Comparison of ENCODE assay signal across 1 cellular context in the genomic region with DNA sequence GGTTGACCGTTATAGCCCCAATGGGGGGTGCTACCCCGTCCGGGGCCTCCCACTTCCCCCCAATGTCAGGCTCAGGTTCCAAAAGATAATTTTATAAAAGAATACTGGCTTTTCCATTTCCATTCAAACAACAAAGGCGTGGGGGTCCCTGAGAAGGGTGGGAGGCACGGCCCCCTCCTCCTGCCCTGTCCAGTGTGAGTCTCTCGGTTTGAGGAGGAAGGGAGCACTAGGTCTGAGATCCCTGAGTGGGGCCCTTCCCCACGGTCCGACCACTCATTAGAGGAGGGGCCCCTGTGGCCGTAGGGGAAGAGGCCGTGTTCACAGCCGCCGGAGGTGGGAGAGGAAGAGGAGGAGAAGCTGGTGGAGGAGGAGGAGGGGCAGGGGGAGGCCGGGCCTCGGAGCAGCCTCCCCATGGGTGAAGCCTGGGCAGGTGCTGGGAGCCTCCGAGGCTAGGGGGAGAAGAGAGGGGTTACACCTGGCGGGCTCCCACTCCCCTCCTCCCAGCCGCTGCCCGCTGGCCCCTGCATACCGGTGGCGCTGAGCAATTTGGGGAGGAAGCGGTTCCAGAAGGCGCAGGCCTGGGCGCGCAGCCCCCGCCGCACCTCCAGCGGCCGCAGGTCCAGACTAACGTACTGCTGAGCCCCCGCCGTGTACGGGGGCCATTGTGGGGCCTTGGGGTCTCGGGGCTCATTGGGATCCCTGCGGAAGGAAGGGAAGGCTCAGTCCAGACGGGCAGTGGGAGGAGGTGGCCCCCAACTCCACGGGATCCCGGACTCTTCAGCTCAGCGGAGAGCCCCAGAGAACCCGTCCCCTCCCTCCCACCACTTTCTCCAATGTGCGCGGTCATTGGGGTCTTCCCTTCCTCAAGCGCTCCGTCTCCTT.
TF ChIP-seq lines count a peak whose summit lies in the region.

No MANE protein-coding gene starts in this region.

TF ChIP-seq in K562, 482 proteins besides CTCF, POLR2A, EP300 and RAD21 (continues in another document):
- TF ChIP-seq RBM22 (IDR thresholded peaks at IDR 0.05; ENCODE audit: low read depth, low read length, poor library complexity, severe bottlenecking) (peak; percentile 35), ZNF407 (IDR thresholded peaks at IDR 0.05; ENCODE audit: low read depth) (no peak), CBX5 (IDR thresholded peaks at IDR 0.05; ENCODE audit: borderline replicate concordance, low read depth) (no peak), ZBTB33 (CRISPR knock-in tag; IDR thresholded peaks at IDR 0.05) (peak; percentile 89), RAD51 (IDR thresholded peaks at IDR 0.05; ENCODE audit: borderline replicate concordance, low read depth) (no peak), FOXP4 (CRISPR knock-in tag; IDR thresholded peaks at IDR 0.05; ENCODE audit: borderline replicate concordance) (no peak), CBX1 (IDR thresholded peaks at IDR 0.05; ENCODE audit: low read depth) (no peak), FOXP1 (CRISPR knock-in tag; IDR thresholded peaks at IDR 0.05) (peak; percentile 69; the same call in 1 of the 2 replicates), FOXK1 (CRISPR knock-in tag; IDR thresholded peaks at IDR 0.05; ENCODE audit: borderline replicate concordance) (peak; percentile 2; the same call in 1 of the 2 replicates), MBD2 (IDR thresholded peaks at IDR 0.05; ENCODE audit: borderline replicate concordance, low read depth) (0 out of 2 replicates have a peak, but pooled peaks have one; percentile 24), E2F5 (CRISPR knock-in tag; IDR thresholded peaks at IDR 0.05) (no peak), ZNF75A (CRISPR knock-in tag; IDR thresholded peaks at IDR 0.05) (no peak), ARID2 (IDR thresholded peaks at IDR 0.05) (no peak), FOXM1 (IDR thresholded peaks at IDR 0.05; ENCODE audit: low read depth) (0 out of 2 replicates have a peak, but pooled peaks have one; percentile 9), FOXM1 (CRISPR knock-in tag; IDR thresholded peaks at IDR 0.05; ENCODE audit: low read depth) (0 out of 2 replicates have a peak, but pooled peaks have one; percentile 3), JUND (IDR thresholded peaks at IDR 0.05; ENCODE audit: borderline replicate concordance, low read depth, low read length) (no peak), JUND (tag; IDR thresholded peaks at IDR 0.05; ENCODE audit: borderline replicate concordance, low read depth, low read length) (no peak), DPF2 (IDR thresholded peaks at IDR 0.05) (peak; percentile 6; the same call in 1 of the 2 replicates), YY1 (IDR thresholded peaks at IDR 0.05; ENCODE audit: borderline replicate concordance in 1 of 3, control insufficient read depth in 1 of 3, extremely low read depth in 1 of 3, insufficient read depth in 3 of 3, insufficient read length in 1 of 3, insufficient replicate concordance in 2 of 3, low read depth in 1 of 3, low read length in 2 of 3) (peak in 1 of 3 experiments; percentile 7), NR4A1 (CRISPR knock-in tag; IDR thresholded peaks at IDR 0.05) (0 out of 2 replicates have a peak, but pooled peaks have one; percentile 2), NR4A1 (tag; IDR thresholded peaks at IDR 0.05) (no peak), PRMT5 (CRISPR knock-in tag; IDR thresholded peaks at IDR 0.05) (0 out of 2 replicates have a peak, but pooled peaks have one; percentile 33), EWSR1 (IDR thresholded peaks at IDR 0.05; ENCODE audit: borderline replicate concordance, low read depth, partially characterized antibody) (no peak), KHSRP (IDR thresholded peaks at IDR 0.05) (no peak), NBN (IDR thresholded peaks at IDR 0.05; ENCODE audit: low read depth) (no peak), NFRKB (IDR thresholded peaks at IDR 0.05; ENCODE audit: low read depth) (0 out of 2 replicates have a peak, but pooled peaks have one; percentile 71)
- TF ChIP-seq, protein P1, sequence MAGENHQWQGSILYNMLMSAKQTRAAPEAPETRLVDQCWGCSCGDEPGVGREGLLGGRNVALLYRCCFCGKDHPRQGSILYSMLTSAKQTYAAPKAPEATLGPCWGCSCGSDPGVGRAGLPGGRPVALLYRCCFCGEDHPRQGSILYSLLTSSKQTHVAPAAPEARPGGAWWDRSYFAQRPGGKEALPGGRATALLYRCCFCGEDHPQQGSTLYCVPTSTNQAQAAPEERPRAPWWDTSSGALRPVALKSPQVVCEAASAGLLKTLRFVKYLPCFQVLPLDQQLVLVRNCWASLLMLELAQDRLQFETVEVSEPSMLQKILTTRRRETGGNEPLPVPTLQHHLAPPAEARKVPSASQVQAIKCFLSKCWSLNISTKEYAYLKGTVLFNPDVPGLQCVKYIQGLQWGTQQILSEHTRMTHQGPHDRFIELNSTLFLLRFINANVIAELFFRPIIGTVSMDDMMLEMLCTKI (IDR thresholded peaks at IDR 0.05; ENCODE audit: partially characterized antibody), result no peak
- TF ChIP-seq, protein P2, sequence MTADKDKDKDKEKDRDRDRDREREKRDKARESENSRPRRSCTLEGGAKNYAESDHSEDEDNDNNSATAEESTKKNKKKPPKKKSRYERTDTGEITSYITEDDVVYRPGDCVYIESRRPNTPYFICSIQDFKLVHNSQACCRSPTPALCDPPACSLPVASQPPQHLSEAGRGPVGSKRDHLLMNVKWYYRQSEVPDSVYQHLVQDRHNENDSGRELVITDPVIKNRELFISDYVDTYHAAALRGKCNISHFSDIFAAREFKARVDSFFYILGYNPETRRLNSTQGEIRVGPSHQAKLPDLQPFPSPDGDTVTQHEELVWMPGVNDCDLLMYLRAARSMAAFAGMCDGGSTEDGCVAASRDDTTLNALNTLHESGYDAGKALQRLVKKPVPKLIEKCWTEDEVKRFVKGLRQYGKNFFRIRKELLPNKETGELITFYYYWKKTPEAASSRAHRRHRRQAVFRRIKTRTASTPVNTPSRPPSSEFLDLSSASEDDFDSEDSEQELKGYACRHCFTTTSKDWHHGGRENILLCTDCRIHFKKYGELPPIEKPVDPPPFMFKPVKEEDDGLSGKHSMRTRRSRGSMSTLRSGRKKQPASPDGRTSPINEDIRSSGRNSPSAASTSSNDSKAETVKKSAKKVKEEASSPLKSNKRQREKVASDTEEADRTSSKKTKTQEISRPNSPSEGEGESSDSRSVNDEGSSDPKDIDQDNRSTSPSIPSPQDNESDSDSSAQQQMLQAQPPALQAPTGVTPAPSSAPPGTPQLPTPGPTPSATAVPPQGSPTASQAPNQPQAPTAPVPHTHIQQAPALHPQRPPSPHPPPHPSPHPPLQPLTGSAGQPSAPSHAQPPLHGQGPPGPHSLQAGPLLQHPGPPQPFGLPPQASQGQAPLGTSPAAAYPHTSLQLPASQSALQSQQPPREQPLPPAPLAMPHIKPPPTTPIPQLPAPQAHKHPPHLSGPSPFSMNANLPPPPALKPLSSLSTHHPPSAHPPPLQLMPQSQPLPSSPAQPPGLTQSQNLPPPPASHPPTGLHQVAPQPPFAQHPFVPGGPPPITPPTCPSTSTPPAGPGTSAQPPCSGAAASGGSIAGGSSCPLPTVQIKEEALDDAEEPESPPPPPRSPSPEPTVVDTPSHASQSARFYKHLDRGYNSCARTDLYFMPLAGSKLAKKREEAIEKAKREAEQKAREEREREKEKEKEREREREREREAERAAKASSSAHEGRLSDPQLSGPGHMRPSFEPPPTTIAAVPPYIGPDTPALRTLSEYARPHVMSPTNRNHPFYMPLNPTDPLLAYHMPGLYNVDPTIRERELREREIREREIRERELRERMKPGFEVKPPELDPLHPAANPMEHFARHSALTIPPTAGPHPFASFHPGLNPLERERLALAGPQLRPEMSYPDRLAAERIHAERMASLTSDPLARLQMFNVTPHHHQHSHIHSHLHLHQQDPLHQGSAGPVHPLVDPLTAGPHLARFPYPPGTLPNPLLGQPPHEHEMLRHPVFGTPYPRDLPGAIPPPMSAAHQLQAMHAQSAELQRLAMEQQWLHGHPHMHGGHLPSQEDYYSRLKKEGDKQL (CRISPR knock-in tag; IDR thresholded peaks at IDR 0.05; ENCODE audit: borderline replicate concordance), result no peak
- TF ChIP-seq, protein P3, sequence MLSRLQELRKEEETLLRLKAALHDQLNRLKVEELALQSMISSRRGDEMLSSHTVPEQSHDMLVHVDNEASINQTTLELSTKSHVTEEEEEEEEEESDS (CRISPR knock-in tag; IDR thresholded peaks at IDR 0.05), result no peak
